Comparison of ENCODE assay signal across 1 cellular context in genomic region chr16:53503270-53503911, GRCh38.
TF ChIP-seq lines count a peak whose summit lies in the region.

No MANE protein-coding gene starts in this region.

TF ChIP-seq in HCT116, 20 proteins besides CTCF, POLR2A, EP300 and RAD21 (continued from another document):
- TF ChIP-seq REST (IDR thresholded peaks at IDR 0.05; ENCODE audit: low read depth) (no peak), SP1 (IDR thresholded peaks at IDR 0.05; ENCODE audit: low read depth) (peak; percentile 98), FOSL1 (IDR thresholded peaks at IDR 0.05; ENCODE audit: low read depth) (no peak), JUND (IDR thresholded peaks at IDR 0.05) (no peak), EZH2phosphoT487 (IDR thresholded peaks at IDR 0.05; ENCODE audit: borderline replicate concordance) (no peak), ZNF274 (IDR thresholded peaks at IDR 0.05; ENCODE audit: low read depth, low read length) (no peak), CEBPB (IDR thresholded peaks at IDR 0.05; ENCODE audit: low read depth) (peak; percentile 81), MAX (IDR thresholded peaks at IDR 0.05) (peak; percentile 74), ELF1 (IDR thresholded peaks at IDR 0.05; ENCODE audit: borderline replicate concordance, low read depth) (no peak), CBX3 (IDR thresholded peaks at IDR 0.05; ENCODE audit: low read depth) (no peak), TCF7L2 (IDR thresholded peaks at IDR 0.05; ENCODE audit: borderline replicate concordance, extremely low read depth, insufficient read depth, insufficient read length) (no peak), EGR1 (IDR thresholded peaks at IDR 0.05; ENCODE audit: low read depth) (no peak), YY1 (IDR thresholded peaks at IDR 0.05; ENCODE audit: extremely low read depth, insufficient replicate concordance, low read depth, low read length) (peak; percentile 27), SIN3A (IDR thresholded peaks at IDR 0.05; ENCODE audit: low read depth) (no peak), ZBTB33 (IDR thresholded peaks at IDR 0.05; ENCODE audit: extremely low read depth, insufficient replicate concordance, low read length) (peak; percentile 51)
TF ChIP-seq in HCT116: peak in this region for 7.
